Comparison of ENCODE assay signal across 8 cellular contexts in the genomic region with DNA sequence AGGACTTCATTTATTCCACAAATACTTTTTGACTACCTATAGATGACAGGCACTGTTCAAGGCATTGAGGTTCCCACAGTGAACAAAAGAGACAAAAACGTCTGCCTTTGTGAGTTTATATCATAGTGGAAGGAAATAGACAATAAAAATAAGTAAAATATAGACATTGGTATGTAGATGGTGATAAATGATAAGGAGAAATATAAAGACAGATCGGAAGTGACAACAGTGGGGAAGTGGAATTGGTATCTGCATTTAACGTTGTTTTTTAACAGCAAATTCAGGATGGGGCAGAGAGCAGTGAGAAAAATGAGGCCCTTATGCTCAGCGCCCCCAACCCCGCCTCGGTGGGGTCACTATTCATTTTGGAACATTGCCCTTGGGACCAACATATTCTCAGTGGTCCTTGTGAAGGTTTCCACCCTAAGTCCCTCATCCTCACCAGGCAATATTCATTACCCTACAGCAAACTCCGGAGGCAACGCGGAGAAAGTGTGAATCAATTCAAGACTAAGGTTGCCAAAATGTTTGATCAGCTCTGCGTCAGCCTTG. TPM values are rescaled to one million over a fixed set of nuclear protein-coding genes. Genes with fewer than 3 reads are reported as not detected.
DNase-seq lines count a peak whose midpoint lies in the region; ATAC-seq and TF ChIP-seq lines count a peak whose summit lies in the region.

No MANE protein-coding gene starts in this region.

- H3K4me3 Mint-ChIP-seq in activated CD4-positive, alpha-beta T cell treated with anti-CD3 and anti-CD28 coated beads for 36 hours: peak overlapping the region; percentile 89
- H3K4me3 Mint-ChIP-seq in stimulated activated naive CD8-positive, alpha-beta T cell treated with anti-CD3 and anti-CD28 coated beads, Interleukin-15, amount 100 ng/mL, for 72 hours: peak overlapping the region; percentile 97 to 100

- H3K9me3 Mint-ChIP-seq in activated CD4-positive, alpha-beta T cell treated with anti-CD3 and anti-CD28 coated beads for 36 hours (ENCODE audit: low read depth): no peaks in the 10 kb centered on the region
- peaks cover 0 to 7% of the 10 kb centered on the region in 2 donors for H3K9me3 Mint-ChIP-seq in stimulated activated naive CD8-positive, alpha-beta T cell treated with anti-CD3 and anti-CD28 coated beads, Interleukin-15, amount 100 ng/mL, for 72 hours

- H3K27me3 Mint-ChIP-seq in activated CD4-positive, alpha-beta T cell treated with anti-CD3 and anti-CD28 coated beads for 36 hours: no peaks in the 10 kb centered on the region
- H3K27me3 Mint-ChIP-seq in stimulated activated naive CD8-positive, alpha-beta T cell treated with anti-CD3 and anti-CD28 coated beads, Interleukin-15, amount 100 ng/mL, for 72 hours: no peaks in the 10 kb centered on the region

- CTCF ChIA-PET in activated CD4-positive, alpha-beta T cell treated with anti-CD3 and anti-CD28 coated beads for 36 hours (lab: Charles Lee): interaction anchor here (0.6 to 9.5 kb wide), 20 partner anchors 11 to 518 kb away, joined by 3 to 124 read pairs (median 4); a partner anchor contains a TSS

- no peak for DNase-seq in activated CD4-positive, alpha-beta T cell treated with anti-CD3 and anti-CD28 coated beads for 36 hours
- no peak for DNase-seq in activated CD4-positive, alpha-beta T cell treated with anti-CD3 and anti-CD28 coated beads for 1 hour
- no peak for DNase-seq in WERI-Rb-1
- no peak for DNase-seq in stimulated activated naive CD8-positive, alpha-beta T cell treated with anti-CD3 and anti-CD28 coated beads, Interleukin-15, amount 100 ng/mL, for 72 hours
- no peak for DNase-seq in AML-193 (lab: John Stamatoyannopoulos, UW)
- DNase-seq in NCI-H345 (lab: John Stamatoyannopoulos, UW): no peak
- no peak for DNase-seq in NCI-H2196 treated with DMSO at 0.1 percent for 48 hours (lab: John Stamatoyannopoulos, UW; ENCODE audit: unreplicated experiment)

- H3K27ac Mint-ChIP-seq in activated CD4-positive, alpha-beta T cell treated with anti-CD3 and anti-CD28 coated beads for 36 hours: peak overlapping the region; percentile 98
- peak overlapping the region; percentile 99 for H3K27ac Mint-ChIP-seq in stimulated activated naive CD8-positive, alpha-beta T cell treated with anti-CD3 and anti-CD28 coated beads, Interleukin-15, amount 100 ng/mL, for 72 hours

- H3K4me3 ChIP-seq in WERI-Rb-1 (ENCODE audit: low read depth, low read length) (peak overlapping the region; percentile 89), iPS-11a (ENCODE audit: low read depth, low read length) (peak overlapping the region; percentile 99)

- peaks cover 40% of the 10 kb centered on the region for H3K4me1 Mint-ChIP-seq in activated CD4-positive, alpha-beta T cell treated with anti-CD3 and anti-CD28 coated beads for 36 hours
- peaks cover 51% of the 10 kb centered on the region for H3K4me1 Mint-ChIP-seq in stimulated activated naive CD8-positive, alpha-beta T cell treated with anti-CD3 and anti-CD28 coated beads, Interleukin-15, amount 100 ng/mL, for 72 hours

- peaks cover 32% of the 10 kb centered on the region for H3K36me3 Mint-ChIP-seq in activated CD4-positive, alpha-beta T cell treated with anti-CD3 and anti-CD28 coated beads for 36 hours (ENCODE audit: low read depth)

- H3K27ac ChIP-seq in WERI-Rb-1: peak overlapping the region; percentile 53

- H3K36me3 ChIP-seq in WERI-Rb-1: peaks cover 23% of the 10 kb centered on the region

- no peaks in the 10 kb centered on the region for H3K9me3 ChIP-seq in WERI-Rb-1 (ENCODE audit: severe bottlenecking)

- POLR2A ChIA-PET in activated CD4-positive, alpha-beta T cell treated with anti-CD3 and anti-CD28 coated beads for 36 hours (lab: Charles Lee): interaction anchor here (1.0 to 1.9 kb wide), 6 partner anchors 18 to 79 kb away, joined by 3 to 11 read pairs (median 4); a partner anchor contains a TSS

- TF ChIP-seq CTCF in WERI-Rb-1 (IDR thresholded peaks at IDR 0.05; ENCODE audit: low read depth, low read length): no peak

- ATAC-seq in activated CD4-positive, alpha-beta T cell treated with anti-CD3 and anti-CD28 coated beads for 36 hours: peak; percentile 32
- ATAC-seq in stimulated activated naive CD8-positive, alpha-beta T cell treated with anti-CD3 and anti-CD28 coated beads, Interleukin-15, amount 100 ng/mL, for 72 hours: peak; percentile 27

- intact Hi-C loops in activated CD4-positive, alpha-beta T cell treated with anti-CD3 and anti-CD28 coated beads for 36 hours (cut with DNase I, micrococcal nuclease): loop anchor here (1.0 to 5.0 kb wide), 15 partner anchors 27 to 1002 kb away; a partner anchor contains a TSS

- no peaks in the 10 kb centered on the region for H3K27me3 ChIP-seq in WERI-Rb-1 (ENCODE audit: insufficient read depth, low read depth, severe bottlenecking)

RNA-seq across cellular contexts. Expression of a gene that starts 0.6 kb away (rescaled TPM):
- total RNA-seq in activated CD4-positive, alpha-beta T cell treated with anti-CD3 and anti-CD28 coated beads for 36 hours: 10 to 100 TPM; 50.7 to 58.0 TPM

RNA-seq across cellular contexts. Expression of a gene that starts 33.4 kb away (rescaled TPM):
- 1 to 10 TPM; 1.9 to 2.6 TPM for total RNA-seq in activated CD4-positive, alpha-beta T cell treated with anti-CD3 and anti-CD28 coated beads for 36 hours

RNA-seq across cellular contexts. Expression of a gene that starts 52.8 kb away (rescaled TPM):
- total RNA-seq in activated CD4-positive, alpha-beta T cell treated with anti-CD3 and anti-CD28 coated beads for 36 hours: 10 to 100 TPM; 21.9 to 22.5 TPM
